In the genomic region with DNA sequence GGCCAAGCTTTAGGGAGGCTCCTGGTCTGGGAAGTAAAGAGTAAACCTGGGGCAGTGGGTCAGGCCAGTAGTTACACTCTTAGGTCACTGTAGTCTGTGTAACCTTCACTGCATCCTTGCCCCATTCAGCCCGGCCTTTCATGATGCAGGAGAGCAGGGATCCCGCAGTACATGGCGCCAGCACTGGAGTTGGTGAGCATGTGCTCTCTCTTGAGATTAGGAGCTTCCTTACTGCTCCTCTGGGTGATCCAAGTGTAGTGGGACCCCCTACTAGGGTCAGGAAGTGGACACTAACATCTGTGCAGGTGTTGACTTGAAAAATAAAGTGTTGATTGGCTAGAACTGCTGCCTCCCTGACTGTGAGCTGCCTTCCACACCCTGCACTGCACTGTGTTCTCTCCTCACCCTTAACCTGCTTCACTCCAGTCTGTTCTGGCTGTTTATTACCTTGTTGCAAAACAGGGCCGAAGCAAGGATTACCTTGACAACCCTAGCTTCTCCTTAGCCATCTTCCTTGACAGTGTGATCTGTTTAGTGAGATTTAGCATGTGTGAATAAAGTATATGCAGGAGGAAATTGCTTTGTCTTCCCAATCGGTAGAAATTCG, we compare ENCODE assay signal across 1 cellular context.
TF ChIP-seq lines count a peak whose summit lies in the region.

No MANE protein-coding gene starts in this region.

TF ChIP-seq in WTC11, 78 proteins besides CTCF, POLR2A, EP300 and RAD21:
- no peak for TF ChIP-seq EMX1 (CRISPR knock-in tag; IDR thresholded peaks at IDR 0.05)
- TF ChIP-seq ZNF138 (CRISPR knock-in tag; conservative IDR thresholded peaks at IDR 0.05), result no peak
- TF ChIP-seq, protein P1, sequence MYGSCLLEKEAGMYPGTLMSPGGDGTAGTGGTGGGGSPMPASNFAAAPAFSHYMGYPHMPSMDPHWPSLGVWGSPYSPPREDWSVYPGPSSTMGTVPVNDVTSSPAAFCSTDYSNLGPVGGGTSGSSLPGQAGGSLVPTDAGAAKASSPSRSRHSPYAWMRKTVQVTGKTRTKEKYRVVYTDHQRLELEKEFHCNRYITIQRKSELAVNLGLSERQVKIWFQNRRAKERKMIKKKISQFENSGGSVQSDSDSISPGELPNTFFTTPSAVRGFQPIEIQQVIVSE (CRISPR knock-in tag; IDR thresholded peaks at IDR 0.05; ENCODE audit: borderline replicate concordance), result no peak
- no peak for TF ChIP-seq ELF4 (CRISPR knock-in tag; IDR thresholded peaks at IDR 0.05; ENCODE audit: low read depth)
- TF ChIP-seq TEAD1 (CRISPR knock-in tag; IDR thresholded peaks at IDR 0.05), result no peak
- TF ChIP-seq, protein P2, sequence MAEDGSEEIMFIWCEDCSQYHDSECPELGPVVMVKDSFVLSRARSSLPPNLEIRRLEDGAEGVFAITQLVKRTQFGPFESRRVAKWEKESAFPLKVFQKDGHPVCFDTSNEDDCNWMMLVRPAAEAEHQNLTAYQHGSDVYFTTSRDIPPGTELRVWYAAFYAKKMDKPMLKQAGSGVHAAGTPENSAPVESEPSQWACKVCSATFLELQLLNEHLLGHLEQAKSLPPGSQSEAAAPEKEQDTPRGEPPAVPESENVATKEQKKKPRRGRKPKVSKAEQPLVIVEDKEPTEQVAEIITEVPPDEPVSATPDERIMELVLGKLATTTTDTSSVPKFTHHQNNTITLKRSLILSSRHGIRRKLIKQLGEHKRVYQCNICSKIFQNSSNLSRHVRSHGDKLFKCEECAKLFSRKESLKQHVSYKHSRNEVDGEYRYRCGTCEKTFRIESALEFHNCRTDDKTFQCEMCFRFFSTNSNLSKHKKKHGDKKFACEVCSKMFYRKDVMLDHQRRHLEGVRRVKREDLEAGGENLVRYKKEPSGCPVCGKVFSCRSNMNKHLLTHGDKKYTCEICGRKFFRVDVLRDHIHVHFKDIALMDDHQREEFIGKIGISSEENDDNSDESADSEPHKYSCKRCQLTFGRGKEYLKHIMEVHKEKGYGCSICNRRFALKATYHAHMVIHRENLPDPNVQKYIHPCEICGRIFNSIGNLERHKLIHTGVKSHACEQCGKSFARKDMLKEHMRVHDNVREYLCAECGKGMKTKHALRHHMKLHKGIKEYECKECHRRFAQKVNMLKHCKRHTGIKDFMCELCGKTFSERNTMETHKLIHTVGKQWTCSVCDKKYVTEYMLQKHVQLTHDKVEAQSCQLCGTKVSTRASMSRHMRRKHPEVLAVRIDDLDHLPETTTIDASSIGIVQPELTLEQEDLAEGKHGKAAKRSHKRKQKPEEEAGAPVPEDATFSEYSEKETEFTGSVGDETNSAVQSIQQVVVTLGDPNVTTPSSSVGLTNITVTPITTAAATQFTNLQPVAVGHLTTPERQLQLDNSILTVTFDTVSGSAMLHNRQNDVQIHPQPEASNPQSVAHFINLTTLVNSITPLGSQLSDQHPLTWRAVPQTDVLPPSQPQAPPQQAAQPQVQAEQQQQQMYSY (CRISPR knock-in tag; IDR thresholded peaks at IDR 0.05), result no peak
- TF ChIP-seq, protein P3, sequence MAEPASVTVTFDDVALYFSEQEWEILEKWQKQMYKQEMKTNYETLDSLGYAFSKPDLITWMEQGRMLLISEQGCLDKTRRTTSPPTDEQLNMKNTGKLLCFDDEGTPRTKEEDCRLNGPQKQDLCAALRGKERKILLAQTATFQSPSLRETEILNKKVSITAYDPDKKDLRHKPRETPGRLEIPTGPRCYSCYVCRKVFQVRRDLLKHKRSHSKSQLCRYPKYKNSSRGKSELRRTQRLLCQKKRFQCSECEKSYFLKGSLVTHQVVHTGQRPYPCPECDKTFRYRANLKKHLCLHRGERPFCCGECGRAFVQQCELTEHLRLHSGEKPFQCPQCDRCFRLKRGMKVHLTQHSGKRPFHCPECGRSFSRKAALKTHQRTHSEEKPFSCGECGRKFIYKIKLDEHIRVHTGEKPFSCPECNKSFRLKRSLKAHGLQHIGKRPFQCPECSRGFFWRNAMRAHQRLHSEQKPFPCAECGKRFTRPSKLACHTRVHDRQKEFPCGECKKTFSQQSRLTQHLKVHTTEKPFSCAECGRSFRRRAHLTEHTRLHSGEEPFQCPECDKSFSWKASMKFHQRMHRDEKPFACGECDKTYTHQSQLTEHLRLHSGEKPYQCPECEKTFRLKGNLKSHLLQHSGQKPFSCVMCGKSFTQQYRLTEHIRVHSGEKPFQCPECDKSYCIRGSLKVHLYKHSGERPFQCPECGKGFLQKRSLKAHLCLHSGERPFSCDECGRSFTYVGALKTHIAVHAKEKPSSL (CRISPR knock-in tag; conservative IDR thresholded peaks at IDR 0.05), result no peak
- no peak for TF ChIP-seq SOX15 (CRISPR knock-in tag; IDR thresholded peaks at IDR 0.05)
- TF ChIP-seq ZNF263 (CRISPR knock-in tag; IDR thresholded peaks at IDR 0.05; ENCODE audit: low read depth), result no peak
- TF ChIP-seq, protein P4, sequence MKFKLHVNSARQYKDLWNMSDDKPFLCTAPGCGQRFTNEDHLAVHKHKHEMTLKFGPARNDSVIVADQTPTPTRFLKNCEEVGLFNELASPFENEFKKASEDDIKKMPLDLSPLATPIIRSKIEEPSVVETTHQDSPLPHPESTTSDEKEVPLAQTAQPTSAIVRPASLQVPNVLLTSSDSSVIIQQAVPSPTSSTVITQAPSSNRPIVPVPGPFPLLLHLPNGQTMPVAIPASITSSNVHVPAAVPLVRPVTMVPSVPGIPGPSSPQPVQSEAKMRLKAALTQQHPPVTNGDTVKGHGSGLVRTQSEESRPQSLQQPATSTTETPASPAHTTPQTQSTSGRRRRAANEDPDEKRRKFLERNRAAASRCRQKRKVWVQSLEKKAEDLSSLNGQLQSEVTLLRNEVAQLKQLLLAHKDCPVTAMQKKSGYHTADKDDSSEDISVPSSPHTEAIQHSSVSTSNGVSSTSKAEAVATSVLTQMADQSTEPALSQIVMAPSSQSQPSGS (CRISPR knock-in tag; IDR thresholded peaks at IDR 0.05; ENCODE audit: borderline replicate concordance, low read depth), result no peak
- TF ChIP-seq NR3C1 (CRISPR knock-in tag; conservative IDR thresholded peaks at IDR 0.05; ENCODE audit: low read depth), result no peak
- TF ChIP-seq, protein P5, sequence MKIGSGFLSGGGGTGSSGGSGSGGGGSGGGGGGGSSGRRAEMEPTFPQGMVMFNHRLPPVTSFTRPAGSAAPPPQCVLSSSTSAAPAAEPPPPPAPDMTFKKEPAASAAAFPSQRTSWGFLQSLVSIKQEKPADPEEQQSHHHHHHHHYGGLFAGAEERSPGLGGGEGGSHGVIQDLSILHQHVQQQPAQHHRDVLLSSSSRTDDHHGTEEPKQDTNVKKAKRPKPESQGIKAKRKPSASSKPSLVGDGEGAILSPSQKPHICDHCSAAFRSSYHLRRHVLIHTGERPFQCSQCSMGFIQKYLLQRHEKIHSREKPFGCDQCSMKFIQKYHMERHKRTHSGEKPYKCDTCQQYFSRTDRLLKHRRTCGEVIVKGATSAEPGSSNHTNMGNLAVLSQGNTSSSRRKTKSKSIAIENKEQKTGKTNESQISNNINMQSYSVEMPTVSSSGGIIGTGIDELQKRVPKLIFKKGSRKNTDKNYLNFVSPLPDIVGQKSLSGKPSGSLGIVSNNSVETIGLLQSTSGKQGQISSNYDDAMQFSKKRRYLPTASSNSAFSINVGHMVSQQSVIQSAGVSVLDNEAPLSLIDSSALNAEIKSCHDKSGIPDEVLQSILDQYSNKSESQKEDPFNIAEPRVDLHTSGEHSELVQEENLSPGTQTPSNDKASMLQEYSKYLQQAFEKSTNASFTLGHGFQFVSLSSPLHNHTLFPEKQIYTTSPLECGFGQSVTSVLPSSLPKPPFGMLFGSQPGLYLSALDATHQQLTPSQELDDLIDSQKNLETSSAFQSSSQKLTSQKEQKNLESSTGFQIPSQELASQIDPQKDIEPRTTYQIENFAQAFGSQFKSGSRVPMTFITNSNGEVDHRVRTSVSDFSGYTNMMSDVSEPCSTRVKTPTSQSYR (CRISPR knock-in tag; IDR thresholded peaks at IDR 0.05), result no peak
- no peak for TF ChIP-seq ZNF423 (CRISPR knock-in tag; IDR thresholded peaks at IDR 0.05)
- no peak for TF ChIP-seq NR1H2 (CRISPR knock-in tag; IDR thresholded peaks at IDR 0.05)
- no peak for TF ChIP-seq JUN (CRISPR knock-in tag; IDR thresholded peaks at IDR 0.05)
- no peak for TF ChIP-seq ATF1 (CRISPR knock-in tag; IDR thresholded peaks at IDR 0.05)
